In the genomic region with DNA sequence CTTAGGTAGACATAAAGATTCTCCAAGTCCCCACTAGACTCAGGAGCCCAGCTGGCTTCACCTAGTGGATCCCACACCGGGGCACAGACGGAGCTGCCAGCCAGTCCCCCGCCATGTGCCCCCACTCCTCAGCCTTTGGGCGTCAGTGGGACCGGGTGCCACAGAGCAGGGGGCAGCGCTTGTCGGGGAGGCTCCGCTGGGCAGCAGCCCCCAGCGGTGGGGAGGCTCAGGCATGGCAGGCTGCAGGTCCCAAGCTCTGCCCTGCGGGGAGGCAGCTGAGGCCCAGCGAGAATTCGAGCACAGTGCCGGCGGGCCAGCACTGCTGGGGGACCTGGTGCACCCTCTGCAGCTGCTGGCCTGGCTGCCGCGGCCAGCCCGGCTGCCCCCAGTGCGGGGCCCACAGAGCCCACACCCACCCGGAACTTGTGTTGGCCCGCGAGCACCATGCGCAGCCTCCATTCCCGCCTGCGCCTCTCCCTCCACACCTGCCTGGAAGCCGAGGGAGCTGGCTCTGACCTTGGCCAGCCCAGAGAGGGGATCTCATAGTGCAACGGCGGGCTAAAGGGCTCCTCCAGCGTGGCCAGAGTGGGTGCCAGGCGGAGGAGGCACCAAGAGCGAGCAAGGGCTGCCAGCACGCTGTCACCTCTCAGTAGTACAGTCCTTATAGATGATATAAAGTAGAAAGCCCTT, we compare ENCODE assay signal across 24 cellular contexts.
"Had no signal": no experiment of that assay in that cellular context is flagged by ENCODE, and none has a peak within 500 bp of the region (broad histone marks: within the 10 kb centered on the region; RNA-seq: fewer than 3 reads in every experiment).

No MANE protein-coding gene starts in this region.

- ATAC-seq: activated naive CD8-positive, alpha-beta T cell treated with anti-CD3 and anti-CD28 coated beads, Interleukin-2, amount 50 U/mL, for 24 hours; stimulated activated naive B cell treated with anti-CD40 and anti-IgM and Interleukin-4, amounts not matched to agents 10 μg/mL and 1 μg/mL and 100 μg/mL, for 72 hours; T-helper 17 cell had no signal

- H3K9me3 ChIP-seq: ovary, prostate gland, thoracic aorta, vagina had no signal

- H3K36me3 ChIP-seq: left lung, ovary, prostate gland, thoracic aorta, vagina had no signal

- H3K27me3 ChIP-seq: left lung, ovary, vagina had no signal

- H3K4me3 ChIP-seq: left lung, ovary, prostate gland, thoracic aorta, vagina had no signal

- H3K27ac ChIP-seq: left lung, ovary, prostate gland, thoracic aorta, vagina had no signal

- DNase-seq: activated CD4-positive, alpha-beta memory T cell treated with anti-CD3 and anti-CD28 coated beads for 36 hours; activated CD4-positive, alpha-beta T cell treated with anti-CD3 and anti-CD28 coated beads, Interleukin-2, amount 10 ng/mL, durations not matched to agents 24 days and 14 days; activated CD4-positive, CD25-positive, alpha-beta regulatory T cell treated with anti-CD3 and anti-CD28 coated beads, Interleukin-2, amount 50 U/mL, for 72 hours; activated CD8-positive, alpha-beta memory T cell treated with anti-CD3 and anti-CD28 coated beads, Interleukin-2, amount 50 U/mL, for 4 hours; activated naive CD8-positive, alpha-beta T cell treated with anti-CD3 and anti-CD28 coated beads, Interleukin-2, amount 50 U/mL, for 24 hours; activated T-cell treated with anti-CD3 and anti-CD28 coated beads, Interleukin-2, amount 50 U/mL, for 1 hour; amygdala; central memory CD4-positive, alpha-beta T cell; endodermal cell; foreskin fibroblast; head of caudate nucleus; kidney glomerular epithelial cell; naive B cell; nephron progenitor cell; ovary; stimulated activated CD4-positive, alpha-beta T cell treated with anti-CD3 and anti-CD28 coated beads, Interleukin-15, amount 100 ng/mL, for 24 hours; stimulated activated CD4-positive, alpha-beta T cell treated with anti-CD3 and anti-CD28 coated beads, Interleukin-2, amount 100 ng/mL, for 24 hours; stimulated activated naive B cell treated with anti-CD40 and anti-IgM and Interleukin-4, amounts not matched to agents 10 μg/mL and 1 μg/mL and 100 μg/mL, for 72 hours; T-helper 17 cell; T1000 had no signal

- H3K4me1 ChIP-seq: left lung, prostate gland had no signal
